21 cellular contexts compared by ENCODE assay signal in the genomic region with DNA sequence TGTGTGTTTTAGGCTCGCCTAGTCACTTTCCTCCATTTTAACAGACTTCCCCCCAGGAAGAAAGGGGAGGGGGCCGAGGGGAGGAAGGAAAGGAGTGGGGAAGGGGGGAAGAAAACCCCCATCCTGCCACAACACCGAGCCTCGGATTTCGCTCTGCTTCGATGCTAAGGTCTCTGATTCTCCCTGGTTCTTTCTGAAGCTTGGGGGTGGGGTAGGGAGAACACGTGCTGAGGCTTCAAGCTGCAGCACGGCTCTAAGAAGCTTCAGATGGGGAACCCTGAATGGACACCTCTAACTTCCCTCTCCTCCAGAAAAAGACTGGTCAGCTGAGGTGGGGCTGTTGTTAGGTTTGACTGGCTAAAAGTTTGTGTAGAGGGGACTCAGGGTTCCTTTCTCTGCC.
DNase-seq lines count a peak whose midpoint lies in the region; TF ChIP-seq lines count a peak whose summit lies in the region.
"Had no signal": no experiment of that assay in that cellular context is flagged by ENCODE, and none has a peak within 500 bp of the region (broad histone marks: within the 10 kb centered on the region; RNA-seq: fewer than 3 reads in every experiment).

No MANE protein-coding gene starts in this region.

- H2BK5ac ChIP-seq in H9 (ENCODE audit: insufficient read length, low read length) = no peak overlapping the region

- H3K27ac Mint-ChIP-seq in activated naive CD4-positive, alpha-beta T cell treated with anti-CD3 and anti-CD28 coated beads for 36 hours = peak overlapping the region; percentile 67
- H3K27ac Mint-ChIP-seq in H9 = peak overlapping the region in 1 of 3 experiments; percentile 68; a peak in 1 of 7 replicates
- H3K27ac Mint-ChIP-seq in activated naive CD8-positive, alpha-beta T cell = peak overlapping the region; percentile 96

- H2BK12ac ChIP-seq in H9 (ENCODE audit: insufficient read length, low read depth, low read length) = no peak overlapping the region

- H2BK15ac ChIP-seq in H9 (ENCODE audit: low read depth, low read length) = no peak overlapping the region

- H3K23me2 ChIP-seq in H9 (ENCODE audit: insufficient read length, low read depth, low read length, poor library complexity, severe bottlenecking) = no peaks in the 10 kb centered on the region

- H3K27me3 Mint-ChIP-seq in activated naive CD4-positive, alpha-beta T cell treated with anti-CD3 and anti-CD28 coated beads for 36 hours (ENCODE audit: low read depth) = no peaks in the 10 kb centered on the region
- H3K27me3 Mint-ChIP-seq in H9 (ENCODE audit: low read depth) = peaks cover 4% of the 10 kb centered on the region; the same call in 1 of the 2 replicates
- H3K27me3 Mint-ChIP-seq in activated naive CD8-positive, alpha-beta T cell = no peaks in the 10 kb centered on the region
- H3K27me3 Mint-ChIP-seq: effector memory CD8-positive, alpha-beta T cell had no signal

- H3K36me3 Mint-ChIP-seq in activated naive CD4-positive, alpha-beta T cell treated with anti-CD3 and anti-CD28 coated beads for 36 hours (ENCODE audit: low read depth) = no peaks in the 10 kb centered on the region
- H3K36me3 Mint-ChIP-seq in H9 (ENCODE audit: insufficient read depth in 1 of 3, low read depth in 3 of 3) = peaks cover 0 to 2% (median 0%) of the 10 kb centered on the region in 3 experiments; a peak in 1 of 7 replicates
- no peaks in the 10 kb centered on the region for H3K36me3 Mint-ChIP-seq in activated naive CD8-positive, alpha-beta T cell

- H3K18ac ChIP-seq in H9 (ENCODE audit: insufficient read length, low read depth, low read length) = no peak overlapping the region

- H2BK120ac ChIP-seq in H9 (ENCODE audit: low read depth, low read length, poor library complexity, severe bottlenecking) = no peak overlapping the region

- H3K4me3 Mint-ChIP-seq in activated naive CD4-positive, alpha-beta T cell treated with anti-CD3 and anti-CD28 coated beads for 36 hours = peak overlapping the region; percentile 31
- no peak overlapping the region for H3K4me3 Mint-ChIP-seq in H9
- H3K4me3 Mint-ChIP-seq in activated naive CD8-positive, alpha-beta T cell = peak overlapping the region; percentile 65
- H3K4me3 Mint-ChIP-seq: effector memory CD8-positive, alpha-beta T cell had no signal

- no peak overlapping the region for H4K5ac ChIP-seq in H9 (ENCODE audit: insufficient read length, low read depth, low read length)

- no peak overlapping the region for H3K4ac ChIP-seq in H9 (ENCODE audit: low read depth, low read length)

- peaks cover 83% of the 10 kb centered on the region for H3K4me1 Mint-ChIP-seq in activated naive CD4-positive, alpha-beta T cell treated with anti-CD3 and anti-CD28 coated beads for 36 hours (ENCODE audit: low read depth)
- peaks cover 20 to 30% of the 10 kb centered on the region in 2 experiments for H3K4me1 Mint-ChIP-seq in H9
- peaks cover 87% of the 10 kb centered on the region for H3K4me1 Mint-ChIP-seq in activated naive CD8-positive, alpha-beta T cell (ENCODE audit: low read depth)

- H3T11ph ChIP-seq in H9 (ENCODE audit: low read length) = no peak overlapping the region

- no peak overlapping the region for H4K8ac ChIP-seq in H9 (replicated peaks; ENCODE audit: insufficient read length, low read depth, low read length)

- H3K27ac ChIP-seq in H9 (ENCODE audit: insufficient read length, low read depth, low read length) (no peak overlapping the region), neutrophil (no peak overlapping the region), tibial nerve (no peak overlapping the region)
- H3K27ac ChIP-seq: ascending aorta, left ventricle myocardium inferior, pancreas, vagina had no signal

- peak overlapping the region; percentile 11 for H2AFZ ChIP-seq in H9 (ENCODE audit: low read length)

- TF ChIP-seq CTCF in H9 (conservative IDR thresholded peaks at IDR 0.05) = no peak
- TF ChIP-seq CTCF in neutrophil (IDR thresholded peaks at IDR 0.05) = no peak
- no peak for TF ChIP-seq CTCF in tibial nerve (IDR thresholded peaks at IDR 0.05)

- no peak overlapping the region for H3K56ac ChIP-seq in H9 (ENCODE audit: insufficient read length, low read depth, low read length)

- no CpG with 5 or more reads among the region's 8 CpGs for WGBS in H9 (ENCODE audit: extremely low coverage, insufficient read length, low lambda C conversion rate)
- WGBS in tibial nerve, 2 donors = 53 to 54% methylated on average over 7 to 8 of the region's 8 CpGs

- no peak overlapping the region for H3K23ac ChIP-seq in H9 (ENCODE audit: insufficient read length, low read depth, low read length)

- H3K36me3 ChIP-seq in neutrophil (no peaks in the 10 kb centered on the region), tibial nerve (no peaks in the 10 kb centered on the region)
- H3K36me3 ChIP-seq: ascending aorta, left ventricle myocardium inferior, pancreas, vagina had no signal

- no peaks in the 10 kb centered on the region for H4K20me1 ChIP-seq in H9 (ENCODE audit: control insufficient read depth, insufficient read depth, insufficient read length)

- H3K27me3 ChIP-seq in H9 (ENCODE audit: insufficient read depth, low read length) (no peaks in the 10 kb centered on the region), neutrophil (no peaks in the 10 kb centered on the region), tibial nerve (no peaks in the 10 kb centered on the region)
- H3K27me3 ChIP-seq: ascending aorta, pancreas, vagina had no signal

- H3K4me3 ChIP-seq in neutrophil (ENCODE audit: low read depth in 1 of 2, low read length in 1 of 2) (peak overlapping the region; percentile 39 to 40), tibial nerve (no peak overlapping the region)
- H3K4me3 ChIP-seq: ascending aorta, left ventricle myocardium inferior, pancreas, vagina had no signal

- H3K9me3 ChIP-seq in H9 (ENCODE audit: control insufficient read depth, low read depth, low read length) (no peaks in the 10 kb centered on the region), neutrophil (no peaks in the 10 kb centered on the region), tibial nerve (no peaks in the 10 kb centered on the region)
- H3K9me3 ChIP-seq: ascending aorta, left ventricle myocardium inferior, pancreas, vagina had no signal

- no peak overlapping the region for H3K9ac ChIP-seq in H9 (ENCODE audit: extremely low read depth, insufficient read length, low read length)

- H3K4me2 ChIP-seq in H9 (ENCODE audit: insufficient read depth, insufficient read length, low read length) = no peak overlapping the region

- H3K9me3 Mint-ChIP-seq in activated naive CD4-positive, alpha-beta T cell treated with anti-CD3 and anti-CD28 coated beads for 36 hours = no peaks in the 10 kb centered on the region
- peaks cover 0 to under 1% of the 10 kb centered on the region in 2 experiments; a peak in 1 of 5 replicates for H3K9me3 Mint-ChIP-seq in H9
- H3K9me3 Mint-ChIP-seq in activated naive CD8-positive, alpha-beta T cell (ENCODE audit: low read depth) = no peaks in the 10 kb centered on the region
- H3K9me3 Mint-ChIP-seq: effector memory CD8-positive, alpha-beta T cell had no signal

- intact Hi-C loops in activated naive CD4-positive, alpha-beta T cell treated with anti-CD3 and anti-CD28 coated beads for 36 hours (cut with micrococcal nuclease) = no loop called here

- H4K91ac ChIP-seq in H9 (ENCODE audit: insufficient read length, low read depth, low read length) = no peak overlapping the region

- no peak overlapping the region for H2AK5ac ChIP-seq in H9 (ENCODE audit: insufficient read length, low read length)

- H2BK20ac ChIP-seq in H9 (ENCODE audit: low read depth, low read length, poor library complexity, severe bottlenecking) = no peak overlapping the region

- H3K4me1 ChIP-seq in H9 (ENCODE audit: insufficient read depth, low read length) (no peaks in the 10 kb centered on the region; the same call in 1 of the 2 replicates), neutrophil (ENCODE audit: control insufficient read depth in 1 of 2, insufficient read depth in 1 of 2, low read depth in 1 of 2, low read length in 1 of 2) (peaks cover 6% of the 10 kb centered on the region in 2 experiments), tibial nerve (no peaks in the 10 kb centered on the region)
- H3K4me1 ChIP-seq: ascending aorta, left ventricle myocardium inferior, pancreas had no signal

- no peak for TF ChIP-seq EP300 in tibial nerve (IDR thresholded peaks at IDR 0.05)

- peak overlapping the region; percentile 76; the same call in 1 of the 2 replicates for H3K14ac ChIP-seq in H9 (ENCODE audit: insufficient read depth, low read length)

- no peak for DNase-seq in activated naive CD4-positive, alpha-beta T cell treated with anti-CD3 and anti-CD28 coated beads for 36 hours
- DNase-seq in activated naive CD4-positive, alpha-beta T cell (lab: John Stamatoyannopoulos, UW) = no peak
- no peak for DNase-seq in H9
- DNase-seq in HK-2 (ENCODE audit: unreplicated experiment) = no peak
- no peak for DNase-seq in activated CD4-positive, CD25-positive, alpha-beta regulatory T cell treated with anti-CD3 and anti-CD28 coated beads, Interleukin-2, amount 50 U/mL, for 72 hours
- no peak for DNase-seq in tibial nerve (ENCODE audit: low spot score in 2 of 2)
- DNase-seq: activated CD4-positive, alpha-beta T cell treated with anti-CD3 and anti-CD28 coated beads, Interleukin-2, amount 50 U/mL, for 1 hour; Calu3; effector memory CD8-positive, alpha-beta T cell; glutamatergic neuron; left ventricle myocardium inferior; NCI-H1048; NCI-H2081; NCI-H524; pancreas; Right ventricle myocardium superior; T1000 had no signal

- H3K79me2 ChIP-seq in H9 (ENCODE audit: insufficient read depth, low read length) = no peaks in the 10 kb centered on the region

- CTCF ChIA-PET in activated naive CD4-positive, alpha-beta T cell treated with anti-CD3 and anti-CD28 coated beads for 36 hours (lab: Charles Lee) = interaction anchor here (0.8 to 1.8 kb wide), 6 partner anchors 11 to 59 kb away, joined by 3 to 5 read pairs (median 4); no protein-coding TSS in a partner anchor

- TF ChIP-seq POLR2A in tibial nerve (IDR thresholded peaks at IDR 0.05) = no peak

- H3K79me1 ChIP-seq in H9 (ENCODE audit: insufficient read depth, low read depth, low read length, poor library complexity, severe bottlenecking) = no peaks in the 10 kb centered on the region

Comparison
In these comparisons a context has a peak if more than half of its experiments do, and no peak if none do; other contexts are left out.
1. H3K4me3 Mint-ChIP-seq: peak in activated naive CD4-positive, alpha-beta T cell treated with anti-CD3 and anti-CD28 coated beads for 36 hours (single experiment) and activated naive CD8-positive, alpha-beta T cell (single experiment); none in H9 (0 of 2).
2. H3K4me3 ChIP-seq: peak in neutrophil (2 of 2); none in tibial nerve (0 of 4).